In genomic region chr14:51202914-51203665, GRCh38 we compare ENCODE assay signal across 1 cellular context.
TF ChIP-seq lines count a peak whose summit lies in the region.

No MANE protein-coding gene starts in this region.

TF ChIP-seq in GM12878, 131 proteins besides CTCF, POLR2A, EP300 and RAD21 (continued from another document):
- TF ChIP-seq BCL3 (IDR thresholded peaks at IDR 0.05; ENCODE audit: borderline replicate concordance, insufficient read depth, low read depth, low read length, poor library complexity, severe bottlenecking) (no peak), TBL1XR1 (IDR thresholded peaks at IDR 0.05; ENCODE audit: low read depth, low read length) (no peak), NR2C2 (IDR thresholded peaks at IDR 0.05; ENCODE audit: borderline replicate concordance, control insufficient read depth, insufficient read length, low read depth) (no peak), NR2F1 (conservative IDR thresholded peaks at IDR 0.05) (peak; percentile 98), RUNX3 (IDR thresholded peaks at IDR 0.05; ENCODE audit: low read length) (peak; percentile 66; the same call in 1 of the 2 replicates), SP1 (IDR thresholded peaks at IDR 0.05; ENCODE audit: low read depth, low read length) (no peak), CHD1 (IDR thresholded peaks at IDR 0.05; ENCODE audit: low read depth, low read length) (no peak), SMARCA5 (IDR thresholded peaks at IDR 0.05) (0 out of 2 replicates have a peak, but pooled peaks have one; percentile 18), CREM (IDR thresholded peaks at IDR 0.05; ENCODE audit: low read depth) (peak; percentile 51; the same call in 1 of the 2 replicates), PAX5 (IDR thresholded peaks at IDR 0.05; ENCODE audit: borderline replicate concordance, low read depth, low read length) (peak; percentile 82), HCFC1 (IDR thresholded peaks at IDR 0.05; ENCODE audit: low read length) (no peak), HDAC2 (IDR thresholded peaks at IDR 0.05) (no peak), YY1 (IDR thresholded peaks at IDR 0.05; ENCODE audit: low read depth, low read length) (peak; percentile 26; the same call in 1 of the 2 replicates), FOS (IDR thresholded peaks at IDR 0.05; ENCODE audit: borderline replicate concordance, extremely low read depth, insufficient read length) (no peak), STAT3 (IDR thresholded peaks at IDR 0.05; ENCODE audit: low read depth, low read length) (no peak)
